In genomic region chr6:139166956-139167313, GRCh38 we compare ENCODE assay signal across 24 cellular contexts.
"Had no signal": no experiment of that assay in that cellular context is flagged by ENCODE, and none has a peak within 500 bp of the region (broad histone marks: within the 10 kb centered on the region; RNA-seq: fewer than 3 reads in every experiment).

No MANE protein-coding gene starts in this region.

- H3K27me3 Mint-ChIP-seq: activated naive CD8-positive, alpha-beta T cell treated with anti-CD3 and anti-CD28 coated beads, Interleukin-2, amount 10 ng/mL, durations not matched to agents 7 days and 5 days; stimulated activated naive CD8-positive, alpha-beta T cell treated with anti-CD3 and anti-CD28 coated beads, Interleukin-15, amount 100 ng/mL, for 72 hours had no signal

- H3K27ac Mint-ChIP-seq: nephron; stimulated activated naive CD8-positive, alpha-beta T cell treated with anti-CD3 and anti-CD28 coated beads, Interleukin-15, amount 100 ng/mL, for 72 hours had no signal

- H3K27ac ChIP-seq: coronary artery, esophagus squamous epithelium, gastrocnemius medialis, pancreas, psoas muscle, right atrium auricular region, spleen, tibial nerve, WERI-Rb-1 had no signal

- DNase-seq: activated CD4-positive, alpha-beta T cell treated with anti-CD3 and anti-CD28 coated beads, Interleukin-2, amount 50 U/mL, for 4 hours; activated CD4-positive, CD25-positive, alpha-beta regulatory T cell treated with anti-CD3 and anti-CD28 coated beads, Interleukin-2, amount 50 U/mL, for 72 hours; activated effector memory CD4-positive, alpha-beta T cell treated with anti-CD3 and anti-CD28 coated beads, Interleukin-2, amount 50 U/mL, for 16 hours; activated naive CD8-positive, alpha-beta T cell treated with anti-CD3 and anti-CD28 coated beads, Interleukin-2, amount 10 ng/mL, durations not matched to agents 7 days and 5 days; activated T-cell treated with anti-CD3 and anti-CD28 coated beads, Interleukin-2, amount 50 U/mL, for 48 hours; amygdala; cerebellar nuclear complex; esophagus squamous epithelium; gastrocnemius medialis; hypothalamus; left ventricle myocardium superior; mammary epithelial cell; midbrain; psoas muscle; SK-N-SH; spleen; stimulated activated CD4-positive, alpha-beta T cell treated with anti-CD3 and anti-CD28 coated beads, Interleukin-4, amount 100 ng/mL, for 1 hour; stimulated activated naive CD8-positive, alpha-beta T cell treated with anti-CD3 and anti-CD28 coated beads, Interleukin-15, amount 100 ng/mL, for 72 hours; WERI-Rb-1 had no signal

- H3K4me1 ChIP-seq: gastrocnemius medialis had no signal

- H3K4me3 Mint-ChIP-seq: activated naive CD8-positive, alpha-beta T cell treated with anti-CD3 and anti-CD28 coated beads, Interleukin-2, amount 10 ng/mL, durations not matched to agents 7 days and 5 days; nephron; stimulated activated naive CD8-positive, alpha-beta T cell treated with anti-CD3 and anti-CD28 coated beads, Interleukin-15, amount 100 ng/mL, for 72 hours had no signal

- H3K4me3 ChIP-seq: coronary artery, esophagus squamous epithelium, gastrocnemius medialis, pancreas, psoas muscle, right atrium auricular region, spleen, tibial nerve had no signal

- H3K27me3 ChIP-seq: esophagus squamous epithelium, gastrocnemius medialis, pancreas, right atrium auricular region, spleen, tibial nerve had no signal

- H3K9me3 ChIP-seq: esophagus squamous epithelium, gastrocnemius medialis, pancreas, psoas muscle, right atrium auricular region, SK-N-SH, spleen, tibial nerve had no signal

- H3K9me3 Mint-ChIP-seq: activated naive CD8-positive, alpha-beta T cell treated with anti-CD3 and anti-CD28 coated beads, Interleukin-2, amount 10 ng/mL, durations not matched to agents 7 days and 5 days; nephron; stimulated activated naive CD8-positive, alpha-beta T cell treated with anti-CD3 and anti-CD28 coated beads, Interleukin-15, amount 100 ng/mL, for 72 hours had no signal

- H3K4me1 Mint-ChIP-seq: nephron had no signal

- ATAC-seq: gastrocnemius medialis; left ventricle myocardium superior; pancreas; psoas muscle; stimulated activated naive CD8-positive, alpha-beta T cell treated with anti-CD3 and anti-CD28 coated beads, Interleukin-15, amount 100 ng/mL, for 72 hours had no signal
